ENCODE assay signal across 21 cellular contexts in genomic region chr10:133537551-133538545, GRCh38. TPM values are rescaled to one million over a fixed set of nuclear protein-coding genes. Genes with fewer than 3 reads are reported as not detected.
DNase-seq lines count a peak whose midpoint lies in the region; FAIRE-seq and TF ChIP-seq lines count a peak whose summit lies in the region.
"Had no signal": no experiment of that assay in that cellular context is flagged by ENCODE, and none has a peak within 500 bp of the region (broad histone marks: within the 10 kb centered on the region; RNA-seq: fewer than 3 reads in every experiment).

No MANE protein-coding gene starts in this region.

- TF ChIP-seq CTCF in AG10803 (conservative IDR thresholded peaks at IDR 0.05; ENCODE audit: low read length): no peak
- TF ChIP-seq CTCF in RWPE1 (conservative IDR thresholded peaks at IDR 0.05; ENCODE audit: low read depth): no peak
- TF ChIP-seq CTCF in osteocyte (IDR thresholded peaks at IDR 0.05): no peak

- H3K27ac ChIP-seq in RWPE1: no peak overlapping the region
- H3K27ac ChIP-seq: C4-2B, KMS-11 had no signal

- POLR2A ChIA-PET in RWPE1 (lab: Yijun Ruan, JAX; ENCODE audit: low non-redundant PET): no interaction called here

- no peaks in the 10 kb centered on the region for H3K27me3 Mint-ChIP-seq in osteocyte (ENCODE audit: unreplicated experiment)

- H3K36me3 Mint-ChIP-seq in osteocyte (ENCODE audit: unreplicated experiment): no peaks in the 10 kb centered on the region

- no peak overlapping the region for H3K4me3 ChIP-seq in AG10803 (ENCODE audit: low read length)
- H3K4me3 ChIP-seq: MG63 had no signal

- H3K9me3 Mint-ChIP-seq in osteocyte (ENCODE audit: unreplicated experiment): peaks cover 7% of the 10 kb centered on the region

- peak; percentile 6 for DNase-seq in AG10803 (ENCODE audit: low read depth)
- DNase-seq in RCC 7860 (ENCODE audit: low spot score): peak; percentile 20
- peak; percentile 45 for DNase-seq in dermis blood vessel endothelial cell
- DNase-seq in medulla oblongata (ENCODE audit: extremely low spot score): peak; percentile 23
- no peak for DNase-seq in activated CD4-positive, CD25-positive, alpha-beta regulatory T cell (lab: John Stamatoyannopoulos, UW)
- no peak for DNase-seq in RWPE1 (ENCODE audit: low spot score)
- no peak for DNase-seq in activated naive CD4-positive, alpha-beta T cell treated with anti-CD3 and anti-CD28 coated beads, Interleukin-2, amount 50 U/mL, for 16 hours
- no peak for DNase-seq in osteocyte (ENCODE audit: extremely low spot score, unreplicated experiment)
- DNase-seq: DMS 273 treated with DMSO at 0.1 percent for 48 hours, GF-D8, MG63, NCI-H1092, NCI-H146, NCI-H2081, NCI-H510A treated with DMSO at 0.1 percent for 48 hours, NCI-H82 had no signal

- H3K4me1 Mint-ChIP-seq in osteocyte (ENCODE audit: unreplicated experiment): no peaks in the 10 kb centered on the region

- no peak overlapping the region for H3K27ac Mint-ChIP-seq in osteocyte (ENCODE audit: unreplicated experiment)

- FAIRE-seq in RCC 7860 (lab: Jason Lieb, UNC): no peak
- FAIRE-seq: A204.1, GM12892, H54 had no signal

- no peak overlapping the region for H3K4me3 Mint-ChIP-seq in osteocyte (ENCODE audit: unreplicated experiment)

- CTCF ChIA-PET in RWPE1 (lab: Yijun Ruan, JAX): interaction anchor here (0.7 kb wide), 1 partner anchor 35 kb away, joined by 3 read pairs; no protein-coding TSS in a partner anchor

RNA-seq across cellular contexts. Expression of gene CYP2E1, which starts 10.7 kb away (rescaled TPM):
- total RNA-seq in dermis blood vessel endothelial cell (0.17 and 0.23 TPM in 2 replicates), osteocyte (2.2 and 3.1 TPM in 2 replicates)

RNA-seq across cellular contexts. Expression of gene SYCE1, which starts 27.5 kb away (rescaled TPM):
- total RNA-seq in dermis blood vessel endothelial cell: not detected in 2 replicates
- not detected in 2 replicates for total RNA-seq in osteocyte

Comparison
In these comparisons a context has a peak if more than half of its experiments do, and no peak if none do; other contexts are left out.
1. DNase-seq: peak in AG10803 (single experiment), RCC 7860 (single experiment), dermis blood vessel endothelial cell (single experiment) and medulla oblongata (single experiment); none in activated CD4-positive, CD25-positive, alpha-beta regulatory T cell (0 of 4), RWPE1 (single experiment), activated naive CD4-positive, alpha-beta T cell treated with anti-CD3 and anti-CD28 coated beads, Interleukin-2, amount 50 U/mL, for 16 hours (single experiment) and osteocyte (single experiment).